7 cellular contexts compared by ENCODE assay signal in genomic region chr10:86888585-86889381, GRCh38.
A peak's percentile ranks its signal among the peaks of the same experiment; 100 is the strongest.
DNase-seq lines count a peak whose midpoint lies in the region; ATAC-seq, FAIRE-seq and TF ChIP-seq lines count a peak whose summit lies in the region.

No MANE protein-coding gene starts in this region.

- TF ChIP-seq POLR2A in endothelial cell of umbilical vein (IDR thresholded peaks at IDR 0.05; ENCODE audit: low read depth, low read length): no peak

- H3K9me1 ChIP-seq in endothelial cell of umbilical vein (replicated peaks; ENCODE audit: control insufficient read depth, extremely low read depth, insufficient read depth, low read length): no peaks in the 10 kb centered on the region

- no peak overlapping the region for H3K27ac Mint-ChIP-seq in CD4-positive, alpha-beta T cell

- H3K4me2 ChIP-seq in endothelial cell of umbilical vein (ENCODE audit: insufficient read depth, low read length): no peak overlapping the region

- H3K4me1 ChIP-seq in endothelial cell of umbilical vein (ENCODE audit: control insufficient read depth, extremely low read depth, insufficient read depth, low read length): no peaks in the 10 kb centered on the region

- H3K27me3 ChIP-seq in endothelial cell of umbilical vein (ENCODE audit: control insufficient read depth in 2 of 2, insufficient read depth in 2 of 2, low read length in 2 of 2): peaks cover 18 to 24% of the 10 kb centered on the region in 2 experiments
- H3K27me3 ChIP-seq in CD4-positive, alpha-beta T cell (ENCODE audit: control insufficient read depth, insufficient read depth, low read length): no peaks in the 10 kb centered on the region

- CTCF ChIA-PET in endothelial cell of umbilical vein (lab: Charles Lee): interaction anchor here (0.7 to 3.4 kb wide), 4 partner anchors 11 to 196 kb away, joined by 3 to 14 read pairs (median 4); no protein-coding TSS in a partner anchor
- CTCF ChIA-PET in CD4-positive, alpha-beta T cell (lab: Charles Lee): interaction anchor here (0.5 kb wide), 1 partner anchor 14 kb away, joined by 3 read pairs; no protein-coding TSS in a partner anchor

- no peak for TF ChIP-seq CTCF in endothelial cell of umbilical vein (IDR thresholded peaks at IDR 0.05; ENCODE audit: extremely low read depth in 1 of 2, insufficient read depth in 1 of 2, low read depth in 1 of 2, low read length in 2 of 2)
- TF ChIP-seq CTCF in CD4-positive, alpha-beta T cell (IDR thresholded peaks at IDR 0.05): no peak

- POLR2A ChIA-PET in endothelial cell of umbilical vein (lab: Charles Lee): no interaction called here
- POLR2A ChIA-PET in CD4-positive, alpha-beta T cell (lab: Charles Lee): no interaction called here

- no peaks in the 10 kb centered on the region for H3K27me3 Mint-ChIP-seq in CD4-positive, alpha-beta T cell

- H3K4me1 Mint-ChIP-seq in CD4-positive, alpha-beta T cell (ENCODE audit: low read depth): peaks cover 6% of the 10 kb centered on the region

- BruUV-seq in endothelial cell of umbilical vein (replicated peaks; lab: Mats Ljungman, UMichigan): no TSS peak

- H3K9ac ChIP-seq in endothelial cell of umbilical vein (replicated peaks; ENCODE audit: extremely low read depth, insufficient read depth, low read length): no peak overlapping the region

- FAIRE-seq in endothelial cell of umbilical vein (lab: Jason Lieb, UNC): peak; percentile 54

- H2AFZ ChIP-seq in endothelial cell of umbilical vein (ENCODE audit: low read depth, low read length): no peak overlapping the region

- H3K9me3 ChIP-seq in endothelial cell of umbilical vein (replicated peaks; ENCODE audit: control insufficient read depth, insufficient read depth, low read length): no peaks in the 10 kb centered on the region
- no peaks in the 10 kb centered on the region for H3K9me3 ChIP-seq in CD4-positive, alpha-beta T cell (ENCODE audit: control insufficient read depth, low read length)

- no peak overlapping the region for H3K4me3 ChIP-seq in endothelial cell of umbilical vein (replicated peaks in 1 of 3; ENCODE audit: insufficient read depth in 1 of 3, low read depth in 1 of 3, low read length in 3 of 3)

- dilution Hi-C loops in endothelial cell of umbilical vein (cut with MboI; ENCODE audit: extremely low pct_ligation_motif_present, low sequenced_read_pairs): no loop called here

- peaks cover 4% of the 10 kb centered on the region for H3K36me3 Mint-ChIP-seq in CD4-positive, alpha-beta T cell (ENCODE audit: low read depth)

- no peaks in the 10 kb centered on the region for H3K9me3 Mint-ChIP-seq in CD4-positive, alpha-beta T cell

- intact Hi-C loops in endothelial cell of umbilical vein (cut with micrococcal nuclease): loop anchor here (1.0 kb wide), 1 partner anchor 20 kb away; no protein-coding TSS in a partner anchor
- intact Hi-C loops in CD4-positive, alpha-beta T cell (cut with DNase I, micrococcal nuclease): no loop called here

- no peaks in the 10 kb centered on the region for H3K79me2 ChIP-seq in endothelial cell of umbilical vein (ENCODE audit: control insufficient read depth, insufficient read depth, low read length)

- ATAC-seq in GM18868 (IDR thresholded peaks at IDR 0.05; ENCODE audit: unreplicated experiment): peak; percentile 99
- ATAC-seq in HG02623 (IDR thresholded peaks at IDR 0.05; ENCODE audit: unreplicated experiment): peak; percentile 94
- peak; percentile 84 for ATAC-seq in stimulated activated naive CD8-positive, alpha-beta T cell treated with anti-CD3 and anti-CD28 coated beads, Interleukin-15, Interleukin-2, amounts not matched to agents 100 U/mL and 50 U/mL, for 24 hours
- ATAC-seq in CD4-positive, alpha-beta T cell (ENCODE audit: poor library complexity): no peak

- peak; percentile 36 for DNase-seq in NCI-H226
- peak; percentile 51 for DNase-seq in endothelial cell of umbilical vein (ENCODE audit: low read depth, low spot score)
- no peak for DNase-seq in stimulated activated naive CD8-positive, alpha-beta T cell treated with anti-CD3 and anti-CD28 coated beads, Interleukin-15, Interleukin-2, amounts not matched to agents 100 U/mL and 50 U/mL, for 24 hours
- no peak for DNase-seq in activated CD8-positive, alpha-beta memory T cell treated with anti-CD3 and anti-CD28 coated beads, Interleukin-2, amount 50 U/mL, for 48 hours
- DNase-seq in CD4-positive, alpha-beta T cell: no peak

- no peak overlapping the region for H3K4me3 Mint-ChIP-seq in CD4-positive, alpha-beta T cell

- no peaks in the 10 kb centered on the region for H4K20me1 ChIP-seq in endothelial cell of umbilical vein (replicated peaks; ENCODE audit: control insufficient read depth, extremely low read depth, insufficient read depth, low read length)

- H3K27ac ChIP-seq in endothelial cell of umbilical vein (ENCODE audit: insufficient read depth, low read depth, low read length): no peak overlapping the region
- H3K27ac ChIP-seq in CD4-positive, alpha-beta T cell (ENCODE audit: low read depth, low read length): no peak overlapping the region

- no peaks in the 10 kb centered on the region for H3K36me3 ChIP-seq in endothelial cell of umbilical vein (ENCODE audit: control insufficient read depth in 2 of 2, extremely low read depth in 1 of 2, insufficient read depth in 2 of 2, low read length in 2 of 2)

TF ChIP-seq in endothelial cell of umbilical vein, 7 proteins besides CTCF, POLR2A, EP300 and RAD21:
- TF ChIP-seq MYC (IDR thresholded peaks at IDR 0.05; ENCODE audit: low read depth, low read length) (no peak), GATA2 (IDR thresholded peaks at IDR 0.05; ENCODE audit: insufficient read depth, insufficient read length, low read depth, low read length) (no peak), MAX (IDR thresholded peaks at IDR 0.05; ENCODE audit: insufficient read depth, insufficient read length) (no peak), EZH2 (IDR thresholded peaks at IDR 0.05; ENCODE audit: borderline replicate concordance, low read depth, low read length, severe bottlenecking) (no peak), JUN (IDR thresholded peaks at IDR 0.05; ENCODE audit: borderline replicate concordance, insufficient read depth, insufficient read length, low read depth) (peak; percentile 40), POLR2AphosphoS5 (IDR thresholded peaks at IDR 0.05; ENCODE audit: insufficient read depth, low read depth, low read length) (no peak), FOS (IDR thresholded peaks at IDR 0.05; ENCODE audit: borderline replicate concordance, insufficient read depth, low read length) (peak; percentile 75)

Comparison
In these comparisons a context has a peak if more than half of its experiments do, and no peak if none do; other contexts are left out.
1. DNase-seq: peak in NCI-H226 (single experiment) and endothelial cell of umbilical vein (single experiment); none in stimulated activated naive CD8-positive, alpha-beta T cell treated with anti-CD3 and anti-CD28 coated beads, Interleukin-15, Interleukin-2, amounts not matched to agents 100 U/mL and 50 U/mL, for 24 hours (single experiment), activated CD8-positive, alpha-beta memory T cell treated with anti-CD3 and anti-CD28 coated beads, Interleukin-2, amount 50 U/mL, for 48 hours (single experiment) and CD4-positive, alpha-beta T cell (0 of 10).